1 cellular context compared by ENCODE assay signal in the genomic region with DNA sequence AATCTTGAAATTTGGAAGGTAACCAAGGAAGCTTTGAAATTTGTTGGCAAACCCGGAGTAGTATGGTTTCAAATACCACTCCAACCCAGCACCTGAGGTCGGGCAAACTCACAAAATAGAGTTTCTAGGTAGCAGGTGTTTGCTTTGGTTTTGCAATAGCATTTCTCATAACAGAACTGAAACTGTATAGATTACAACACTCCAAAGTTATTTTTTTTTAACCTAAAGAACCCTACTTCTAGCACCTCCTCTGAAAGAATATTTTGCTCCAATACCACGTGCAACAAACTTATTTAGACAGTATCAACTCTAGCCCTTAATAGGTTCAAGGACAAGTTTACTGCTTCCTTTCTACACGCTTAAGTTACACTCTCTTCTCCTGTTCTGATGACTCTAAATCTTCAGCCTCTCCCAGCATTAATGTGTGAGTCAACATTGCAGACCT.
TF ChIP-seq lines count a peak whose summit lies in the region.

No MANE protein-coding gene starts in this region.

TF ChIP-seq in HepG2, 621 proteins besides CTCF, POLR2A, EP300 and RAD21 (continued from another document):
- TF ChIP-seq IRF1 (CRISPR knock-in tag; IDR thresholded peaks at IDR 0.05; ENCODE audit: low read depth) (no peak), ZNF670 (CRISPR knock-in tag; IDR thresholded peaks at IDR 0.05; ENCODE audit: borderline replicate concordance) (no peak), ZNF615 (CRISPR knock-in tag; IDR thresholded peaks at IDR 0.05; ENCODE audit: borderline replicate concordance) (no peak), XBP1 (CRISPR knock-in tag; IDR thresholded peaks at IDR 0.05) (no peak), MEIS2 (CRISPR knock-in tag; IDR thresholded peaks at IDR 0.05) (no peak)
